ENCODE assay signal across 23 cellular contexts in the genomic region with DNA sequence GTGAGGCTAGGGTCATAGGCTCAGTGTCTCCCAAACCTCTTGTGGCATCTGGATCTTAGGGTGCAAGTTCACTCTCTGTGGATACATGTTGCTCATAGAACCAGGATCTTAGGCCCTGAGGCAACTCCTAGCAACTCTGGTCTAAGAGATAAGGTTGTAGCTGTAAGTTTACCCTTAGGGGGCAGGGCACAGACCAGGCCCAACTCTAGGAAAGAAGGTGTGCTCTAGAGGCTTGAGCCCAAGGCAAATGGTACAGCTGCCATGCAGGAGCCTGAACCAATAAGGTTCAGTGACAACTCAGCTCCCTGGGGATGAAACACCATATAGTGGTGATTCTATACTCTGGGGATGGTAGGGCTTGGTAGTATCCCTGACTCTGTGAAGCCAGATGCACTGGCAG. TPM values are rescaled to one million over a fixed set of nuclear protein-coding genes. Genes with fewer than 3 reads are reported as not detected.
"Had no signal": no experiment of that assay in that cellular context is flagged by ENCODE, and none has a peak within 500 bp of the region (broad histone marks: within the 10 kb centered on the region; RNA-seq: fewer than 3 reads in every experiment).

No MANE protein-coding gene starts in this region.

- H3K4me3 Mint-ChIP-seq: T-cell had no signal

- DNase-seq: Kasumi-1; KG1; MM.1S; NCI-H1105; NCI-H1694; NCI-H187 treated with DMSO at 0.1 percent for 48 hours; NCI-H2029 treated with DMSO at 0.1 percent for 48 hours; NCI-H2227 treated with DMSO at 0.1 percent for 48 hours; NCI-H69; NCI-H774; NK-92 treated with Interleukin-12 subunit alpha and Interleukin-12 subunit beta, amount 100 ng/mL, for 24 hours; PC-3; SHP77; SK-N-SH; SW 1271; T-cell had no signal

- FAIRE-seq: HTR-8/SVneo had no signal

- H3K27ac Mint-ChIP-seq: T-cell had no signal

- H3K9me3 ChIP-seq: SK-N-SH had no signal

- H3K9ac ChIP-seq: SK-N-SH had no signal

- H3K36me3 Mint-ChIP-seq: T-cell had no signal

- H3K4me2 ChIP-seq: SK-N-SH had no signal

- H3K27ac ChIP-seq: HL-60, RWPE1 had no signal

- ATAC-seq: Panc1, PC-3, T-cell had no signal

- H3K4me1 Mint-ChIP-seq: T-cell had no signal

RNA-seq across cellular contexts. Expression of a gene that starts 17.8 kb away (rescaled TPM):
- total RNA-seq: M059J, PC-3, SK-MEL-5 had no signal

RNA-seq across cellular contexts. Expression of a gene that starts 23.5 kb away (rescaled TPM):
- total RNA-seq: OCI-LY7, PC-3 had no signal
- polyA plus RNA-seq: SK-N-SH had no signal
